ENCODE assay signal across 8 cellular contexts in the genomic region with DNA sequence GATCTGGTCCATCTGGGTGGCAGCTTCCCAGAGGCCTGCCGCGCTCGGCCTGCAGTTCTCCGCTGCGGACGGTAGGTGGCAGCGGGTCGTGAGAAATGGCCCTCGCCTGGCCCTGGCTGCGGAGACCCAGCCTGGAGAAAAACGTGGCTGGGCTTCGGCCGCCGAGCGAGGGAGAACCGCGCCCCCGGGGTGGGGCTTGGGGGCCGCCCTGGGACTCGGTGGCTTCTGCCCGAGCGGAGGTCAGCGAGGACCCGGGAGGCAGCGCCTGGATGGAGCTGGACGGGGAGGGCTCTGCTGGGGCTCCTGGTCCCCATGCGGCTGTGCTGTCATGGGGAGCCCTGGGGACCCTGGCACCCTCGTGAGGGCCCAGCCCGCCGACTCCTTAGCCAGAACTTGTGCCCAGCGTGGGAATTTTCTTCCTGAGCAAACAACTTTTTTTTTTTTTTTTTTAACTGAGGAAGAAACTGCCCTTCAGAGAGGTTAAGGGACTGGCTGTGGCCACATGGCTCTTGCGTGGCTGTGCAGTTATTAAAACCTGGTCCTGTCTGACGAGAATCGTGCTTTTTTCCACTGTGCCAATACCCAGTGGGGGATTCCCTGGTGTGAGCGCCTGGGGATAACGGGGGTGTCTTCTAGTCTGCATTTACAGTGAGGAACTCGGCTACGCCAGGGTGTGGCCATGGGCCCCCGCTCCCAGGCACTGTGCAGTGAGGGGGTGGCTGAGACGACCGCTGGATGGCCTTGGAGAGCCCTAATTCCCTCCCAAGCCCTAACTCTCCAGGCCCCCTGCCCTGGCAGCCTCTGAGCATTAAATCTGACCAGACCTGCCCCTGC.
A peak's percentile ranks its signal among the peaks of the same experiment; 100 is the strongest.
DNase-seq lines count a peak whose midpoint lies in the region; ATAC-seq and TF ChIP-seq lines count a peak whose summit lies in the region.

No MANE protein-coding gene starts in this region.

- CTCF ChIA-PET in PC-3 (lab: Charles Lee): interaction anchor here (1.2 kb wide), 1 partner anchor 963 kb away, joined by 3 read pairs; no protein-coding TSS in a partner anchor

- H3K27me3 ChIP-seq in HUES6 (ENCODE audit: control insufficient read depth, insufficient read depth, low read length) (no peaks in the 10 kb centered on the region), PC-3 (ENCODE audit: low read length) (no peaks in the 10 kb centered on the region), fibroblast of lung (ENCODE audit: control insufficient read depth, insufficient read depth, low read length) (no peaks in the 10 kb centered on the region)

- intact Hi-C loops in PC-3 (cut with micrococcal nuclease): loop anchor here (2.0 kb wide), 1 partner anchor 962 kb away; no protein-coding TSS in a partner anchor
- intact Hi-C loops in activated T-helper 1 cell treated with anti-CD3 and anti-CD28 coated beads, Interleukin-12 subunit alpha, Interleukin-12 subunit beta, Interleukin-2, Interleukin-4 antibody, amounts not matched to agents 30 ng/mL and 10 ng/mL and 1 ng/mL, durations not matched to agents 14 hours and 24 hours and 36 hours (cut with micrococcal nuclease): loop anchor here (2.0 kb wide), 1 partner anchor 962 kb away; no protein-coding TSS in a partner anchor

- peak overlapping the region; percentile 33 for H3K4me3 ChIP-seq in HUES6 (ENCODE audit: low read depth, low read length)
- H3K4me3 ChIP-seq in PC-3 (ENCODE audit: low read length): peak overlapping the region; percentile 51
- H3K4me3 ChIP-seq in fibroblast of lung (replicated peaks in 1 of 4; ENCODE audit: control extremely low read depth in 1 of 4, insufficient read depth in 1 of 4, low read depth in 3 of 4, low read length in 4 of 4): peak overlapping the region; percentile 22 to 58 (median 38)

- no peaks in the 10 kb centered on the region for H3K9me2 ChIP-seq in PC-3 (replicated peaks; ENCODE audit: low read length)

- H3K4me2 ChIP-seq in PC-3 (ENCODE audit: low read length) (peak overlapping the region; percentile 80), fibroblast of lung (ENCODE audit: extremely low read depth, insufficient read depth, low read length) (peak overlapping the region; percentile 69)

- peak; percentile 99 for ATAC-seq in GM21526 (IDR thresholded peaks at IDR 0.05; ENCODE audit: low FRiP score, unreplicated experiment)
- ATAC-seq in PC-3: peak; percentile 97
- peak; percentile 79 to 87 for ATAC-seq in naive thymus-derived CD8-positive, alpha-beta T cell
- ATAC-seq in stimulated activated memory B cell treated with anti-CD40 and anti-IgM and Interleukin-4, amounts not matched to agents 10 μg/mL and 1 μg/mL and 100 μg/mL, for 72 hours: peak; percentile 80

- no TSS peak for BruUV-seq in PC-3 (replicated peaks; lab: Mats Ljungman, UMichigan)

- H3K36me3 Mint-ChIP-seq in activated T-helper 1 cell treated with anti-CD3 and anti-CD28 coated beads, Interleukin-12 subunit alpha, Interleukin-12 subunit beta, Interleukin-2, Interleukin-4 antibody, amounts not matched to agents 30 ng/mL and 10 ng/mL and 1 ng/mL, durations not matched to agents 14 hours and 24 hours and 36 hours (ENCODE audit: low read depth): no peaks in the 10 kb centered on the region
- H3K36me3 Mint-ChIP-seq in naive thymus-derived CD8-positive, alpha-beta T cell: no peaks in the 10 kb centered on the region
- H3K36me3 Mint-ChIP-seq in stimulated activated memory B cell treated with anti-CD40 and anti-IgM and Interleukin-4, amounts not matched to agents 10 μg/mL and 1 μg/mL and 100 μg/mL, for 72 hours: no peaks in the 10 kb centered on the region

- no peak overlapping the region for H3K27ac ChIP-seq in HUES6 (ENCODE audit: low read depth, low read length)
- no peak overlapping the region for H3K27ac ChIP-seq in PC-3 (ENCODE audit: low read length)
- peak overlapping the region; percentile 55 for H3K27ac ChIP-seq in fibroblast of lung (ENCODE audit: insufficient read depth, low read length)

- no peaks in the 10 kb centered on the region for H3K9me3 Mint-ChIP-seq in activated T-helper 1 cell treated with anti-CD3 and anti-CD28 coated beads, Interleukin-12 subunit alpha, Interleukin-12 subunit beta, Interleukin-2, Interleukin-4 antibody, amounts not matched to agents 30 ng/mL and 10 ng/mL and 1 ng/mL, durations not matched to agents 14 hours and 24 hours and 36 hours
- peaks cover 0 to 2% (median 0%) of the 10 kb centered on the region in 9 donors for H3K9me3 Mint-ChIP-seq in naive thymus-derived CD8-positive, alpha-beta T cell
- no peaks in the 10 kb centered on the region for H3K9me3 Mint-ChIP-seq in stimulated activated memory B cell treated with anti-CD40 and anti-IgM and Interleukin-4, amounts not matched to agents 10 μg/mL and 1 μg/mL and 100 μg/mL, for 72 hours

- H3K27ac Mint-ChIP-seq in activated T-helper 1 cell treated with anti-CD3 and anti-CD28 coated beads, Interleukin-12 subunit alpha, Interleukin-12 subunit beta, Interleukin-2, Interleukin-4 antibody, amounts not matched to agents 30 ng/mL and 10 ng/mL and 1 ng/mL, durations not matched to agents 14 hours and 24 hours and 36 hours: no peak overlapping the region
- H3K27ac Mint-ChIP-seq in naive thymus-derived CD8-positive, alpha-beta T cell: no peak overlapping the region
- no peak overlapping the region for H3K27ac Mint-ChIP-seq in stimulated activated memory B cell treated with anti-CD40 and anti-IgM and Interleukin-4, amounts not matched to agents 10 μg/mL and 1 μg/mL and 100 μg/mL, for 72 hours

- H3K9ac ChIP-seq in HUES6 (ENCODE audit: low read length) (no peak overlapping the region), PC-3 (ENCODE audit: low read length) (peak overlapping the region; percentile 34; the same call in 1 of the 2 replicates), fibroblast of lung (ENCODE audit: insufficient read depth, low read length) (peak overlapping the region; percentile 34)

- H2AFZ ChIP-seq in PC-3 (ENCODE audit: low read length) (peak overlapping the region; percentile 75), fibroblast of lung (ENCODE audit: low read length) (peak overlapping the region; percentile 94)

- H3F3A ChIP-seq in PC-3 (ENCODE audit: low read length, unreplicated experiment): no peaks in the 10 kb centered on the region

- H3K27me3 Mint-ChIP-seq in activated T-helper 1 cell treated with anti-CD3 and anti-CD28 coated beads, Interleukin-12 subunit alpha, Interleukin-12 subunit beta, Interleukin-2, Interleukin-4 antibody, amounts not matched to agents 30 ng/mL and 10 ng/mL and 1 ng/mL, durations not matched to agents 14 hours and 24 hours and 36 hours (ENCODE audit: insufficient read depth): peaks cover 24% of the 10 kb centered on the region
- peaks cover 13 to 38% (median 28%) of the 10 kb centered on the region in 5 donors for H3K27me3 Mint-ChIP-seq in naive thymus-derived CD8-positive, alpha-beta T cell
- peaks cover 19% of the 10 kb centered on the region for H3K27me3 Mint-ChIP-seq in stimulated activated memory B cell treated with anti-CD40 and anti-IgM and Interleukin-4, amounts not matched to agents 10 μg/mL and 1 μg/mL and 100 μg/mL, for 72 hours

- H3K4me1 Mint-ChIP-seq in activated T-helper 1 cell treated with anti-CD3 and anti-CD28 coated beads, Interleukin-12 subunit alpha, Interleukin-12 subunit beta, Interleukin-2, Interleukin-4 antibody, amounts not matched to agents 30 ng/mL and 10 ng/mL and 1 ng/mL, durations not matched to agents 14 hours and 24 hours and 36 hours (ENCODE audit: low read depth): no peaks in the 10 kb centered on the region
- H3K4me1 Mint-ChIP-seq in naive thymus-derived CD8-positive, alpha-beta T cell: peaks cover 0 to 9% (median 4%) of the 10 kb centered on the region in 4 donors
- H3K4me1 Mint-ChIP-seq in stimulated activated memory B cell treated with anti-CD40 and anti-IgM and Interleukin-4, amounts not matched to agents 10 μg/mL and 1 μg/mL and 100 μg/mL, for 72 hours: no peaks in the 10 kb centered on the region

- TF ChIP-seq CTCF in PC-3 (conservative IDR thresholded peaks at IDR 0.05; ENCODE audit: low read depth, low read length): peak; percentile 76
- peak; percentile 90 to 91 for TF ChIP-seq CTCF in fibroblast of lung (conservative IDR thresholded peaks at IDR 0.05 in 1 of 2, IDR thresholded peaks at IDR 0.05 in 1 of 2; ENCODE audit: low read depth in 1 of 2, low read length in 2 of 2)

- no peaks in the 10 kb centered on the region for H3K9me3 ChIP-seq in HUES6 (ENCODE audit: control insufficient read depth, insufficient read depth, low read depth, low read length)
- H3K9me3 ChIP-seq in PC-3 (ENCODE audit: low read length): no peaks in the 10 kb centered on the region
- no peaks in the 10 kb centered on the region for H3K9me3 ChIP-seq in fibroblast of lung (ENCODE audit: control insufficient read depth, insufficient read depth, low read depth, low read length)

- H4K20me1 ChIP-seq in PC-3 (ENCODE audit: low read length) (no peaks in the 10 kb centered on the region), fibroblast of lung (ENCODE audit: control insufficient read depth, extremely low read depth, insufficient read depth, low read length) (no peaks in the 10 kb centered on the region)

- H3K4me3 Mint-ChIP-seq in activated T-helper 1 cell treated with anti-CD3 and anti-CD28 coated beads, Interleukin-12 subunit alpha, Interleukin-12 subunit beta, Interleukin-2, Interleukin-4 antibody, amounts not matched to agents 30 ng/mL and 10 ng/mL and 1 ng/mL, durations not matched to agents 14 hours and 24 hours and 36 hours: no peak overlapping the region
- H3K4me3 Mint-ChIP-seq in naive thymus-derived CD8-positive, alpha-beta T cell: peak overlapping the region in 5 of 10 donors; percentile 26 to 55 (median 45)
- H3K4me3 Mint-ChIP-seq in stimulated activated memory B cell treated with anti-CD40 and anti-IgM and Interleukin-4, amounts not matched to agents 10 μg/mL and 1 μg/mL and 100 μg/mL, for 72 hours: no peak overlapping the region

- H3K79me2 ChIP-seq in PC-3 (ENCODE audit: low read length) (no peaks in the 10 kb centered on the region), fibroblast of lung (ENCODE audit: control insufficient read depth, insufficient read depth, low read length) (no peaks in the 10 kb centered on the region)

- POLR2A ChIA-PET in PC-3 (lab: Charles Lee; ENCODE audit: unreplicated experiment): no interaction called here
- POLR2A ChIA-PET in naive thymus-derived CD8-positive, alpha-beta T cell (lab: Charles Lee): no interaction called here

- H3K36me3 ChIP-seq in HUES6 (ENCODE audit: control insufficient read depth, insufficient read depth, low read length): no peaks in the 10 kb centered on the region
- H3K36me3 ChIP-seq in PC-3 (ENCODE audit: low read depth, low read length): no peaks in the 10 kb centered on the region; the same call in 1 of the 2 replicates
- no peaks in the 10 kb centered on the region for H3K36me3 ChIP-seq in fibroblast of lung (ENCODE audit: control insufficient read depth, insufficient read depth, low read length)

- H3K4me1 ChIP-seq in HUES6 (ENCODE audit: control insufficient read depth, insufficient read depth, low read length): peaks cover 17% of the 10 kb centered on the region
- H3K4me1 ChIP-seq in PC-3 (ENCODE audit: insufficient read depth, low read length): 0 out of 2 replicates have a peak, but pooled peaks cover 6% of the 10 kb centered on the region
- peaks cover 10% of the 10 kb centered on the region for H3K4me1 ChIP-seq in fibroblast of lung (ENCODE audit: control insufficient read depth, extremely low read depth, insufficient read depth, low read length)

- DNase-seq in DMS153 (lab: John Stamatoyannopoulos, UW) (peak; percentile 92), PC-3 (peak; percentile 86), fibroblast of lung (ENCODE audit: low read depth in 2 of 2) (peak; percentile 87 to 93)
- DNase-seq in activated T-helper 1 cell treated with anti-CD3 and anti-CD28 coated beads, Interleukin-12 subunit alpha, Interleukin-12 subunit beta, Interleukin-2, Interleukin-4 antibody, amounts not matched to agents 30 ng/mL and 10 ng/mL and 1 ng/mL, durations not matched to agents 14 hours and 24 hours and 36 hours (ENCODE audit: low spot score): peak; percentile 60
- peak; percentile 24 to 68 (median 54) for DNase-seq in naive thymus-derived CD8-positive, alpha-beta T cell
